9 cellular contexts compared by ENCODE assay signal in the genomic region with DNA sequence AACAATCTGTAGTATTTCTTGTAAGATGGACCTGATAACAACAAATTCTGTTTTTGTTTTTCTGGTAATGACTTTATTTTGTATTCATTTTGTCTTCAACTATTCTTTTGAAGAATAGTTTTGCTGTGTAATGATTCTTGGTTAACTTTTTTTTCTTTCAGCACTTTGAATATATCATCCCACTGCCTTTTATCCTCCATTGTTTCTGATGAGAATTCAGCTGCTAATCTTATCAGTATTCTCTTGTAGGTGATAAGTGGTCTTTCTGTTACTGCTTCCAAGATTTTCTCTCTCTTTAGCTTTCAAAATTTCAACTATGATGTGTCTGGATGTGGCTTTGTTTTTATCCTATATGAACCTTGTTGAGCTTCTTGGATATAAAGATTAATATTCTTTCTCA. TPM values are rescaled to one million over a fixed set of nuclear protein-coding genes. Genes with fewer than 3 reads are reported as not detected.
"Had no signal": no experiment of that assay in that cellular context is flagged by ENCODE, and none has a peak within 500 bp of the region (broad histone marks: within the 10 kb centered on the region; RNA-seq: fewer than 3 reads in every experiment).

No MANE protein-coding gene starts in this region.

- H3K4me2 ChIP-seq: KMS-11 had no signal

- H3K4me3 ChIP-seq: K562 had no signal

- H3K27ac Mint-ChIP-seq: IgD-negative memory B cell had no signal

- H3K9ac ChIP-seq: KMS-11 had no signal

- H3K4me1 Mint-ChIP-seq: IgD-negative memory B cell had no signal

- ATAC-seq: HepG2, K562 had no signal

- H3K27ac ChIP-seq: HL-60, KMS-11 had no signal

- FAIRE-seq: HepG2, HTR-8/SVneo, K562 had no signal

- H3K4me3 Mint-ChIP-seq: IgD-negative memory B cell had no signal

- DNase-seq: IMR-90, KBM-7, KG1 had no signal

RNA-seq across cellular contexts. Expression of gene GALNT18, which starts 21.5 kb away (rescaled TPM):
- total RNA-seq: HepG2, K562 had no signal
- polyA plus RNA-seq: IgD-negative memory B cell, K562 had no signal
